33 cellular contexts compared by ENCODE assay signal in the genomic region with DNA sequence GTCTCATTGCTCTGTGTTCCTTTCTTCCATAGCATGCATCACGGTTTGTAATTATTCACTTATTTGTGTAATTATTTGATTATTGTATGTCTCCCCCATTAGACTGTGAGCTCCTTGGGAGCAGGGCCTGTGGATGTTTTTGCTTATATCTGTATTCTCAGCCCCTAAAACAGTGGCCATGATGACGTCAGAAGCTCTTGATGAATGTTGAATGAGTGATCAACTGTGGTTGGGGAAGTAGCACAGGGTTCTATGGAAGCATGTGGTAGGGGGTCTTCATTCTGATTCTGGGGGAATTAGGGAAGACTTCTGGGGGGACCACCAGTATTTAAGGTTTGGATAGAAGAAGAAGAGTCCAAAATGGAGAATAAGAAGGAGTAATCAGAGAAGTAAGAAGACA. TPM values are rescaled to one million over a fixed set of nuclear protein-coding genes. Genes with fewer than 3 reads are reported as not detected.
"Had no signal": no experiment of that assay in that cellular context is flagged by ENCODE, and none has a peak within 500 bp of the region (broad histone marks: within the 10 kb centered on the region; RNA-seq: fewer than 3 reads in every experiment).

No MANE protein-coding gene starts in this region.

- H3K9me3 Mint-ChIP-seq: dendritic cell treated with granulocyte-macrophage colony-stimulating factor and Interleukin-4, amounts not matched to agents 40 ng/mL and 50 ng/mL, for 4 days; effector memory CD8-positive, alpha-beta T cell; endodermal cell; mesothelial cell of epicardium had no signal

- H3K4me3 ChIP-seq: esophagus squamous epithelium, gastrocnemius medialis, heart right ventricle, left lung, lower lobe of right lung, mucosa of descending colon had no signal

- H3K9me3 ChIP-seq: esophagus squamous epithelium, gastrocnemius medialis, heart right ventricle, left lung, lower lobe of right lung, mucosa of descending colon had no signal

- DNase-seq: cortex of kidney; effector CD8-positive, alpha-beta T cell; effector memory CD8-positive, alpha-beta T cell; endodermal cell; erythroblast; esophagus squamous epithelium; foreskin fibroblast; foreskin melanocyte; gastrocnemius medialis; glutamatergic neuron; head of caudate nucleus; heart right ventricle; hippocampal formation; left cardiac atrium; left lung; left ventricle myocardium superior; lower lobe of right lung; mesenchymal stem cell; mucosa of descending colon had no signal

- H3K27ac Mint-ChIP-seq: dendritic cell treated with granulocyte-macrophage colony-stimulating factor and Interleukin-4, amounts not matched to agents 40 ng/mL and 50 ng/mL, for 4 days; effector memory CD8-positive, alpha-beta T cell; endodermal cell; mesothelial cell of epicardium had no signal

- ATAC-seq: effector memory CD8-positive, alpha-beta T cell; esophagus mucosa; gastrocnemius medialis; heart right ventricle; left cardiac atrium; left lung; left ventricle myocardium superior; lower lobe of right lung; mucosa of descending colon had no signal

- H3K36me3 Mint-ChIP-seq: mesothelial cell of epicardium had no signal

- H3K27me3 ChIP-seq: esophagus squamous epithelium, gastrocnemius medialis had no signal

- H3K4me1 Mint-ChIP-seq: mesothelial cell of epicardium had no signal

- H3K4me3 Mint-ChIP-seq: dendritic cell treated with granulocyte-macrophage colony-stimulating factor and Interleukin-4, amounts not matched to agents 40 ng/mL and 50 ng/mL, for 4 days; effector memory CD8-positive, alpha-beta T cell; endodermal cell; mesothelial cell of epicardium had no signal

- FAIRE-seq: colon, endometrium, islet of Langerhans, keratinocyte had no signal

- H3K4me1 ChIP-seq: esophagus squamous epithelium, left lung, lower lobe of right lung had no signal

- H3K36me3 ChIP-seq: esophagus squamous epithelium, gastrocnemius medialis, heart right ventricle, left lung, lower lobe of right lung had no signal

- H3K27ac ChIP-seq: epithelial cell of prostate, esophagus squamous epithelium, heart right ventricle, left lung, lower lobe of right lung had no signal

RNA-seq across cellular contexts. Expression of gene DNAI1, which starts 6.0 kb away (rescaled TPM):
- total RNA-seq: dermis microvascular lymphatic vessel endothelial cell, esophagus mucosa, esophagus squamous epithelium, glomerular endothelial cell, kidney epithelial cell, left ventricle myocardium superior, lower leg skin, lung microvascular endothelial cell, mesenteric fat pad, mesothelial cell of epicardium, mucosa of descending colon had no signal

RNA-seq across cellular contexts. Expression of gene ENHO, which starts 58.2 kb away (rescaled TPM):
- total RNA-seq: glomerular endothelial cell, lung microvascular endothelial cell, mesenteric fat pad had no signal
- polyA plus RNA-seq: keratinocyte had no signal
